Comparison of ENCODE assay signal across 8 cellular contexts in genomic region chr13:20174656-20175405, GRCh38. TPM values are rescaled to one million over a fixed set of nuclear protein-coding genes. Genes with fewer than 3 reads are reported as not detected.
DNase-seq lines count a peak whose midpoint lies in the region; ATAC-seq and TF ChIP-seq lines count a peak whose summit lies in the region.

No MANE protein-coding gene starts in this region.

- no peak for TF ChIP-seq POLR2A in transverse colon (IDR thresholded peaks at IDR 0.05)

- no peak overlapping the region for H3K4me3 Mint-ChIP-seq in natural killer cell treated with Interleukin-12 subunit alpha and Interleukin-12 subunit beta and Interleukin-15 and Interleukin-18, amount 100 ng/mL, for 72 hours

- H3K4me3 ChIP-seq in transverse colon = peak overlapping the region in 1 of 4 donors; percentile 8

- H3K27me3 ChIP-seq in transverse colon = peaks cover 39% of the 10 kb centered on the region

- H3K36me3 Mint-ChIP-seq in natural killer cell treated with Interleukin-12 subunit alpha and Interleukin-12 subunit beta and Interleukin-15 and Interleukin-18, amount 100 ng/mL, for 72 hours = no peaks in the 10 kb centered on the region

- H3K9me3 ChIP-seq in transverse colon = no peaks in the 10 kb centered on the region

- peaks cover 62 to 80% of the 10 kb centered on the region in 2 donors for H3K27me3 Mint-ChIP-seq in natural killer cell treated with Interleukin-12 subunit alpha and Interleukin-12 subunit beta and Interleukin-15 and Interleukin-18, amount 100 ng/mL, for 72 hours

- H3K9me3 Mint-ChIP-seq in natural killer cell treated with Interleukin-12 subunit alpha and Interleukin-12 subunit beta and Interleukin-15 and Interleukin-18, amount 100 ng/mL, for 72 hours = no peaks in the 10 kb centered on the region

- ATAC-seq in GM21576 (IDR thresholded peaks at IDR 0.05; ENCODE audit: unreplicated experiment) (peak; percentile 84), left lobe of liver (no peak)
- peak; percentile 97 to 98 for ATAC-seq in activated CD4-positive, CD25-positive, alpha-beta regulatory T cell treated with anti-CD3 and anti-CD28 coated beads, Interleukin-2, amount 50 U/mL, for 24 hours
- ATAC-seq in natural killer cell treated with Interleukin-12 subunit alpha and Interleukin-12 subunit beta and Interleukin-15 and Interleukin-18, amount 100 ng/mL, for 72 hours = peak; percentile 63 to 82

- intact Hi-C loops in transverse colon (cut with DNase I; ENCODE audit: low total_unique reads) = loop anchor here (1.0 to 5.0 kb wide), 2 partner anchors 115 to 953 kb away; no protein-coding TSS in a partner anchor

- no peak overlapping the region for H3K27ac Mint-ChIP-seq in natural killer cell treated with Interleukin-12 subunit alpha and Interleukin-12 subunit beta and Interleukin-15 and Interleukin-18, amount 100 ng/mL, for 72 hours

- DNase-seq in EL (peak; percentile 96), HT1080 (ENCODE audit: low read depth) (peak; percentile 98), dedifferentiated amniotic fluid mesenchymal stem cell (ENCODE audit: extremely low spot score) (peak; percentile 91), transverse colon (peak; percentile 85), left lobe of liver (ENCODE audit: low spot score) (no peak)
- DNase-seq in natural killer cell treated with Interleukin-12 subunit alpha and Interleukin-12 subunit beta and Interleukin-15 and Interleukin-18, amount 100 ng/mL, for 72 hours (ENCODE audit: low spot score) = no peak

- WGBS in transverse colon (ENCODE audit: low coverage in 1 of 2), 2 donors = 16 to 40% methylated on average over 6 to 20 of the region's 22 CpGs

- TF ChIP-seq CTCF in transverse colon (IDR thresholded peaks at IDR 0.05) = no peak

- in situ Hi-C loops in transverse colon (cut with MboI; ENCODE audit: low pct_ligation_motif_present in 1 of 4, low pct_unique_long_range_greater_than_20kb in 1 of 4, low sequenced_read_pairs in 3 of 4) = loop anchor here in 3 of 4 donors (25.0 kb wide), 5 partner anchors 238 to 762 kb away; partner anchors contain the start of gene XPO4 (in 1 of the 3)

- peaks cover 0 to 10% of the 10 kb centered on the region in 2 donors for H3K4me1 Mint-ChIP-seq in natural killer cell treated with Interleukin-12 subunit alpha and Interleukin-12 subunit beta and Interleukin-15 and Interleukin-18, amount 100 ng/mL, for 72 hours (ENCODE audit: low read depth in 2 of 2)

- H3K4me1 ChIP-seq in transverse colon = peaks cover 0 to 11% (median 5%) of the 10 kb centered on the region in 4 donors

- TF ChIP-seq EP300 in transverse colon (IDR thresholded peaks at IDR 0.05; ENCODE audit: low read depth) = no peak

- peak overlapping the region in 1 of 4 donors; percentile 42 for H3K27ac ChIP-seq in transverse colon

- H3K36me3 ChIP-seq in transverse colon = no peaks in the 10 kb centered on the region

RNA-seq across cellular contexts. Expression of gene GJA3, which starts 14.0 kb away (rescaled TPM):
- total RNA-seq in HT1080 (2014; rRNA removed; shearing (Covaris generic)) = 0.56 and 0.84 TPM in 2 replicates
- 0.33 and 0.48 TPM in 2 replicates for polyA plus RNA-seq in HT1080 (2015; cell fraction: cytosol; rRNA removed)
- polyA plus RNA-seq in HT1080 (2015; cell fraction: nucleus; rRNA removed) = 0.41 and 0.47 TPM in 2 replicates
- total RNA-seq in natural killer cell treated with Interleukin-12 subunit alpha and Interleukin-12 subunit beta and Interleukin-15 and Interleukin-18, amount 100 ng/mL, for 72 hours = under 1 TPM; 0.05 to 0.33 TPM
- total RNA-seq in transverse colon (under 1 TPM in 1 of 4 donors, not detected in 3; 0.14 TPM), left lobe of liver (0.03 TPM)

RNA-seq across cellular contexts. Expression of gene GJB2, which starts 17.9 kb away (rescaled TPM):
- total RNA-seq in HT1080 (2014; rRNA removed; shearing (Covaris generic)) = 13.6 and 15.5 TPM in 2 replicates
- polyA plus RNA-seq in HT1080 (2015; cell fraction: cytosol; rRNA removed) = 14.1 and 17.5 TPM in 2 replicates
- 10.7 and 10.9 TPM in 2 replicates for polyA plus RNA-seq in HT1080 (2015; cell fraction: nucleus; rRNA removed)
- 1 to 10 TPM in 1 of 2 donors, under 1 TPM in 1; 0.17 to 6.0 TPM for total RNA-seq in natural killer cell treated with Interleukin-12 subunit alpha and Interleukin-12 subunit beta and Interleukin-15 and Interleukin-18, amount 100 ng/mL, for 72 hours
- total RNA-seq in transverse colon = 10 to 100 TPM in 3 of 4 donors, 1 to 10 TPM in 1; 5.0 to 38.4 (median 25.9) TPM
- total RNA-seq in left lobe of liver = 30.7 TPM

RNA-seq across cellular contexts. Expression of gene GJB6, which starts 57.3 kb away (rescaled TPM):
- not detected in 2 replicates for total RNA-seq in HT1080 (2014; rRNA removed; shearing (Covaris generic))
- polyA plus RNA-seq in HT1080 (2015; cell fraction: cytosol; rRNA removed) = not detected in 2 replicates
- not detected in 2 replicates for polyA plus RNA-seq in HT1080 (2015; cell fraction: nucleus; rRNA removed)
- total RNA-seq in natural killer cell treated with Interleukin-12 subunit alpha and Interleukin-12 subunit beta and Interleukin-15 and Interleukin-18, amount 100 ng/mL, for 72 hours = 1 to 10 TPM in 1 of 2 donors, under 1 TPM in 1; 0.62 to 3.2 TPM
- under 1 TPM in 1 of 4 donors, not detected in 3; 0.68 TPM for total RNA-seq in transverse colon
- total RNA-seq in left lobe of liver = not detected

Comparison
In these comparisons a context has a peak if more than half of its experiments do, and no peak if none do; other contexts are left out.
1. DNase-seq: peak in EL (single experiment), HT1080 (single experiment), dedifferentiated amniotic fluid mesenchymal stem cell (single experiment) and transverse colon (single experiment); none in natural killer cell treated with Interleukin-12 subunit alpha and Interleukin-12 subunit beta and Interleukin-15 and Interleukin-18, amount 100 ng/mL, for 72 hours (single experiment) and left lobe of liver (single experiment).